9 cellular contexts compared by ENCODE assay signal in genomic region chr1:39406533-39407478, GRCh38.
DNase-seq lines count a peak whose midpoint lies in the region; ATAC-seq and TF ChIP-seq lines count a peak whose summit lies in the region.
"Had no signal": no experiment of that assay in that cellular context is flagged by ENCODE, and none has a peak within 500 bp of the region (broad histone marks: within the 10 kb centered on the region; RNA-seq: fewer than 3 reads in every experiment).

No MANE protein-coding gene starts in this region.

- H3K27me3 ChIP-seq in heart left ventricle, result no peaks in the 10 kb centered on the region
- H3K27me3 ChIP-seq in right lobe of liver, result no peaks in the 10 kb centered on the region
- H3K27me3 ChIP-seq in upper lobe of left lung, result no peaks in the 10 kb centered on the region

- peaks cover 66% of the 10 kb centered on the region for H3K4me1 Mint-ChIP-seq in brain

- intact Hi-C loops in heart left ventricle (cut with DNase I), result no loop called here
- intact Hi-C loops in left ventricle myocardium superior (cut with micrococcal nuclease), result no loop called here
- intact Hi-C loops in right lobe of liver (cut with DNase I), result no loop called here

- peak overlapping the region; percentile 81 to 97 (median 89) for H3K27ac Mint-ChIP-seq in brain

- H3K4me3 ChIP-seq in heart left ventricle, result no peak overlapping the region
- no peak overlapping the region for H3K4me3 ChIP-seq in right lobe of liver
- H3K4me3 ChIP-seq in upper lobe of left lung, result no peak overlapping the region

- WGBS in heart left ventricle, 4 donors, result 69 to 76% (median 71%) methylated on average over 7 of the region's 7 CpGs
- WGBS in right lobe of liver (ENCODE audit: insufficient coverage, low coverage, low lambda C conversion rate, missing lambda C conversion rate), result 44% methylated on average over 6 of the region's 7 CpGs
- WGBS in upper lobe of left lung, 2 donors, result 53 to 57% methylated on average over 7 of the region's 7 CpGs

- no peaks in the 10 kb centered on the region for H3K9me3 Mint-ChIP-seq in brain

- H3K4me1 ChIP-seq in heart left ventricle (peaks cover 10 to 75% (median 61%) of the 10 kb centered on the region in 12 donors), right lobe of liver (peaks cover 0 to 63% (median 23%) of the 10 kb centered on the region in 4 donors), upper lobe of left lung (peaks cover 54 to 75% (median 64%) of the 10 kb centered on the region in 4 donors)

- DNase-seq in heart left ventricle (no peak), left ventricle myocardium superior (no peak), right lobe of liver (no peak), upper lobe of left lung (no peak), NCI-H82 treated with DMSO at 0.1 percent for 48 hours (lab: John Stamatoyannopoulos, UW; ENCODE audit: unreplicated experiment) (no peak), GOT3 (lab: John Stamatoyannopoulos, UW) (no peak)
- DNase-seq: NCI-H2081 had no signal

- H3K36me3 ChIP-seq in heart left ventricle (peaks cover 0 to 8% (median 0%) of the 10 kb centered on the region in 9 donors), right lobe of liver (no peaks in the 10 kb centered on the region), upper lobe of left lung (peaks cover 0 to 7% (median 0%) of the 10 kb centered on the region in 4 donors)

- no peaks in the 10 kb centered on the region for H3K9me3 ChIP-seq in heart left ventricle
- no peaks in the 10 kb centered on the region for H3K9me3 ChIP-seq in right lobe of liver
- H3K9me3 ChIP-seq in upper lobe of left lung, result no peaks in the 10 kb centered on the region

- TF ChIP-seq EP300 in upper lobe of left lung (IDR thresholded peaks at IDR 0.05), result no peak

- TF ChIP-seq CTCF in heart left ventricle (IDR thresholded peaks at IDR 0.05), result no peak
- no peak for TF ChIP-seq CTCF in brain (conservative IDR thresholded peaks at IDR 0.05)
- no peak for TF ChIP-seq CTCF in right lobe of liver (IDR thresholded peaks at IDR 0.05)
- TF ChIP-seq CTCF in upper lobe of left lung (IDR thresholded peaks at IDR 0.05), result no peak

- H3K36me3 Mint-ChIP-seq in brain, result peaks cover 24% of the 10 kb centered on the region

- ATAC-seq in heart left ventricle (no peak), left ventricle myocardium superior (no peak), right lobe of liver (no peak), upper lobe of left lung (ENCODE audit: low FRiP score in 2 of 2) (no peak), HG02571 (IDR thresholded peaks at IDR 0.05; ENCODE audit: unreplicated experiment) (no peak)

- TF ChIP-seq POLR2A in heart left ventricle (IDR thresholded peaks at IDR 0.05) (no peak), right lobe of liver (IDR thresholded peaks at IDR 0.05) (no peak), upper lobe of left lung (IDR thresholded peaks at IDR 0.05) (no peak)

- peak overlapping the region; percentile 92 to 95 (median 92) for H3K4me3 Mint-ChIP-seq in brain

- H3K27me3 Mint-ChIP-seq in brain, result peaks cover 2% of the 10 kb centered on the region

- H3K27ac ChIP-seq in heart left ventricle (peak overlapping the region in 10 of 12 donors; percentile 15 to 96 (median 92)), right lobe of liver (peak overlapping the region; percentile 12 to 95 (median 93)), upper lobe of left lung (peak overlapping the region; percentile 93 to 95 (median 94))
